In genomic region chr4:105236202-105236916, GRCh38 we compare ENCODE assay signal across 11 cellular contexts.
A peak's percentile ranks its signal among the peaks of the same experiment; 100 is the strongest.
DNase-seq lines count a peak whose midpoint lies in the region; ATAC-seq lines count a peak whose summit lies in the region.
"Had no signal": no experiment of that assay in that cellular context is flagged by ENCODE, and none has a peak within 500 bp of the region (broad histone marks: within the 10 kb centered on the region; RNA-seq: fewer than 3 reads in every experiment).

No MANE protein-coding gene starts in this region.

- ATAC-seq in activated CD8-positive, alpha-beta memory T cell treated with anti-CD3 and anti-CD28 coated beads, Interleukin-2, amount 10 ng/mL, durations not matched to agents 7 days and 5 days = no peak
- ATAC-seq in GM21717 (IDR thresholded peaks at IDR 0.05; ENCODE audit: unreplicated experiment) = peak; percentile 85
- peak; percentile 88 for ATAC-seq in HG03378 (IDR thresholded peaks at IDR 0.05; ENCODE audit: unreplicated experiment)
- ATAC-seq in natural killer cell treated with Interleukin-12 subunit alpha and Interleukin-12 subunit beta and Interleukin-15 and Interleukin-18, amount 100 ng/mL, for 72 hours = peak in 1 of 2 donors; percentile 17

- CTCF ChIA-PET in activated CD8-positive, alpha-beta memory T cell treated with anti-CD3 and anti-CD28 coated beads, Interleukin-2, amount 10 ng/mL, durations not matched to agents 7 days and 5 days (lab: Charles Lee) = no interaction called here

- H3K27ac Mint-ChIP-seq in activated CD8-positive, alpha-beta memory T cell treated with anti-CD3 and anti-CD28 coated beads, Interleukin-2, amount 10 ng/mL, durations not matched to agents 7 days and 5 days = peak overlapping the region; percentile 3
- peak overlapping the region; percentile 11 to 52 for H3K27ac Mint-ChIP-seq in natural killer cell treated with Interleukin-12 subunit alpha and Interleukin-12 subunit beta and Interleukin-15 and Interleukin-18, amount 100 ng/mL, for 72 hours

- DNase-seq in activated CD8-positive, alpha-beta memory T cell treated with anti-CD3 and anti-CD28 coated beads, Interleukin-2, amount 10 ng/mL, durations not matched to agents 7 days and 5 days = no peak
- no peak for DNase-seq in activated CD8-positive, alpha-beta memory T cell treated with anti-CD3 and anti-CD28 coated beads for 24 hours
- no peak for DNase-seq in natural killer cell treated with Interleukin-12 subunit alpha and Interleukin-12 subunit beta and Interleukin-15 and Interleukin-18, amount 100 ng/mL, for 72 hours (ENCODE audit: low spot score)
- no peak for DNase-seq in NCI-H82 (lab: John Stamatoyannopoulos, UW)
- no peak for DNase-seq in superior temporal gyrus (ENCODE audit: extremely low spot score)
- no peak for DNase-seq in OCI-M2 (lab: John Stamatoyannopoulos, UW; ENCODE audit: unreplicated experiment)
- DNase-seq: activated naive CD4-positive, alpha-beta T cell treated with Interleukin-2 at 50 U/mL for 16 hours; NCI-H526 treated with DMSO at 0.1 percent for 48 hours; right lobe of liver had no signal

- peaks cover 2% of the 10 kb centered on the region for H3K9me3 Mint-ChIP-seq in activated CD8-positive, alpha-beta memory T cell treated with anti-CD3 and anti-CD28 coated beads, Interleukin-2, amount 10 ng/mL, durations not matched to agents 7 days and 5 days (ENCODE audit: low read depth)
- no peaks in the 10 kb centered on the region for H3K9me3 Mint-ChIP-seq in natural killer cell treated with Interleukin-12 subunit alpha and Interleukin-12 subunit beta and Interleukin-15 and Interleukin-18, amount 100 ng/mL, for 72 hours

- H3K27me3 Mint-ChIP-seq in activated CD8-positive, alpha-beta memory T cell treated with anti-CD3 and anti-CD28 coated beads, Interleukin-2, amount 10 ng/mL, durations not matched to agents 7 days and 5 days = no peaks in the 10 kb centered on the region
- no peaks in the 10 kb centered on the region for H3K27me3 Mint-ChIP-seq in natural killer cell treated with Interleukin-12 subunit alpha and Interleukin-12 subunit beta and Interleukin-15 and Interleukin-18, amount 100 ng/mL, for 72 hours

- H3K4me1 Mint-ChIP-seq in activated CD8-positive, alpha-beta memory T cell treated with anti-CD3 and anti-CD28 coated beads, Interleukin-2, amount 10 ng/mL, durations not matched to agents 7 days and 5 days = peaks cover 10% of the 10 kb centered on the region
- H3K4me1 Mint-ChIP-seq in natural killer cell treated with Interleukin-12 subunit alpha and Interleukin-12 subunit beta and Interleukin-15 and Interleukin-18, amount 100 ng/mL, for 72 hours (ENCODE audit: low read depth in 2 of 2) = peaks cover 53 to 63% of the 10 kb centered on the region in 2 donors

- peaks cover 61% of the 10 kb centered on the region for H3K36me3 Mint-ChIP-seq in activated CD8-positive, alpha-beta memory T cell treated with anti-CD3 and anti-CD28 coated beads, Interleukin-2, amount 10 ng/mL, durations not matched to agents 7 days and 5 days
- peaks cover 44% of the 10 kb centered on the region for H3K36me3 Mint-ChIP-seq in natural killer cell treated with Interleukin-12 subunit alpha and Interleukin-12 subunit beta and Interleukin-15 and Interleukin-18, amount 100 ng/mL, for 72 hours

- H3K4me3 Mint-ChIP-seq in activated CD8-positive, alpha-beta memory T cell treated with anti-CD3 and anti-CD28 coated beads, Interleukin-2, amount 10 ng/mL, durations not matched to agents 7 days and 5 days = no peak overlapping the region
- peak overlapping the region; percentile 40 for H3K4me3 Mint-ChIP-seq in natural killer cell treated with Interleukin-12 subunit alpha and Interleukin-12 subunit beta and Interleukin-15 and Interleukin-18, amount 100 ng/mL, for 72 hours
